Comparison of ENCODE assay signal across 8 cellular contexts in genomic region chr15:89089316-89090230, GRCh38. TPM values are rescaled to one million over a fixed set of nuclear protein-coding genes. Genes with fewer than 3 reads are reported as not detected.
DNase-seq lines count a peak whose midpoint lies in the region; ATAC-seq, FAIRE-seq and TF ChIP-seq lines count a peak whose summit lies in the region.

No MANE protein-coding gene starts in this region.

- H3K9me2 ChIP-seq in OCI-LY1 (ENCODE audit: low read depth, low read length): no peaks in the 10 kb centered on the region

- ATAC-seq in psoas muscle (no peak), HG02588 (IDR thresholded peaks at IDR 0.05; ENCODE audit: unreplicated experiment) (no peak), HG03565 (IDR thresholded peaks at IDR 0.05; ENCODE audit: unreplicated experiment) (no peak)

- H3K27me3 ChIP-seq in OCI-LY1 (ENCODE audit: insufficient read depth, low read length) (no peaks in the 10 kb centered on the region), psoas muscle (ENCODE audit: insufficient read depth in 3 of 3, low read length in 2 of 3) (no peaks in the 10 kb centered on the region)

- H3K4me3 Mint-ChIP-seq in endothelial cell (ENCODE audit: unreplicated experiment): peak overlapping the region; percentile 71

- H3K9me3 Mint-ChIP-seq in endothelial cell (ENCODE audit: unreplicated experiment): no peaks in the 10 kb centered on the region

- no peak for FAIRE-seq in GM19239 (lab: Jason Lieb, UNC)

- H3K27me3 Mint-ChIP-seq in endothelial cell (ENCODE audit: unreplicated experiment): no peaks in the 10 kb centered on the region

- H3K4me1 Mint-ChIP-seq in endothelial cell (ENCODE audit: unreplicated experiment): peaks cover 17% of the 10 kb centered on the region

- H3K4me3 ChIP-seq in OCI-LY1 (ENCODE audit: low read depth, low read length, poor library complexity, severe bottlenecking) (peak overlapping the region; percentile 97), psoas muscle (peak overlapping the region; percentile 97)

- H3K36me3 ChIP-seq in OCI-LY1 (ENCODE audit: insufficient read depth, low read length) (peaks cover 3% of the 10 kb centered on the region; the same call in 1 of the 2 replicates), psoas muscle (ENCODE audit: insufficient read depth in 1 of 2, low read depth in 1 of 2) (peaks cover 0 to 18% of the 10 kb centered on the region in 2 donors)

- peak overlapping the region; percentile 84 for H3K9ac ChIP-seq in OCI-LY1 (ENCODE audit: low read length)

- in situ Hi-C loops in G401 (cut with HindIII; ENCODE audit: low sequenced_read_pairs): no loop called here

- intact Hi-C loops in psoas muscle (cut with DNase I): loop anchor here (5.0 kb wide), 3 partner anchors 38 to 177 kb away; partner anchors contain the start of gene MFGE8 (in 1 of the 2)

- H3K9me3 ChIP-seq in OCI-LY1 (ENCODE audit: low read length) (no peaks in the 10 kb centered on the region), psoas muscle (no peaks in the 10 kb centered on the region)

- TF ChIP-seq CTCF in OCI-LY1 (IDR thresholded peaks at IDR 0.05; ENCODE audit: low read length) (no peak), endothelial cell (IDR thresholded peaks at IDR 0.05; ENCODE audit: unreplicated experiment) (no peak), psoas muscle (IDR thresholded peaks at IDR 0.05) (no peak)

- H3K4me1 ChIP-seq in OCI-LY1 (ENCODE audit: insufficient read depth, low read length, severe bottlenecking): peaks cover 51% of the 10 kb centered on the region
- H3K4me1 ChIP-seq in psoas muscle: peaks cover 78% of the 10 kb centered on the region

- peak overlapping the region; percentile 75 for H3K4me2 ChIP-seq in OCI-LY1 (ENCODE audit: low read length)

- peaks cover 4% of the 10 kb centered on the region for H3K36me3 Mint-ChIP-seq in endothelial cell (ENCODE audit: low read depth, unreplicated experiment)

- H3K79me2 ChIP-seq in OCI-LY1 (ENCODE audit: insufficient read depth, low read length): 0 out of 2 replicates have a peak, but pooled peaks cover 4% of the 10 kb centered on the region

- H3K27ac ChIP-seq in OCI-LY1 (ENCODE audit: low read depth, low read length, poor library complexity, severe bottlenecking): peak overlapping the region; percentile 78
- H3K27ac ChIP-seq in psoas muscle: peak overlapping the region; percentile 98

- DNase-seq in G401 (ENCODE audit: low spot score) (peak; percentile 88), endothelial cell (ENCODE audit: low spot score) (no peak), psoas muscle (no peak), GM19239 (ENCODE audit: insufficient read length, low spot score) (no peak), NCI-H1105 treated with DMSO at 0.1 percent for 48 hours (lab: John Stamatoyannopoulos, UW) (no peak)

- no peak overlapping the region for H2AFZ ChIP-seq in OCI-LY1 (ENCODE audit: low read length)

- WGBS in psoas muscle, 3 donors: 50 to 65% (median 50%) methylated on average over 5 of the region's 5 CpGs

- H3F3A ChIP-seq in OCI-LY1 (ENCODE audit: insufficient read depth, low read length): 0 out of 2 replicates have a peak, but pooled peaks cover 5% of the 10 kb centered on the region

- H3K27ac Mint-ChIP-seq in endothelial cell (ENCODE audit: unreplicated experiment): no peak overlapping the region

- H4K20me1 ChIP-seq in OCI-LY1 (ENCODE audit: insufficient read depth, low read length): no peaks in the 10 kb centered on the region

RNA-seq across cellular contexts. Expression of gene ABHD2, which starts 1.3 kb away (rescaled TPM):
- 11.0 and 12.4 TPM in 2 replicates for total RNA-seq in G401 (2014; rRNA removed; shearing (Covaris generic))
- 32.3 TPM for total RNA-seq in endothelial cell (ENCODE audit: unreplicated experiment)
- total RNA-seq in psoas muscle: 100 to 1,000 TPM in 3 of 4 donors, 10 to 100 TPM in 1; 66.1 to 215 (median 157) TPM
- 10 to 100 TPM; 10.8 to 30.9 (median 26.7) TPM for polyA plus RNA-seq in psoas muscle
